17 cellular contexts compared by ENCODE assay signal in genomic region chr7:33921216-33921938, GRCh38. TPM values are rescaled to one million over a fixed set of nuclear protein-coding genes. Genes with fewer than 3 reads are reported as not detected.
DNase-seq lines count a peak whose midpoint lies in the region; ATAC-seq, FAIRE-seq and TF ChIP-seq lines count a peak whose summit lies in the region.
"Had no signal": no experiment of that assay in that cellular context is flagged by ENCODE, and none has a peak within 500 bp of the region (broad histone marks: within the 10 kb centered on the region; RNA-seq: fewer than 3 reads in every experiment).

No MANE protein-coding gene starts in this region.

- H3K36me3 Mint-ChIP-seq in WTC11, result no peaks in the 10 kb centered on the region
- H3K36me3 Mint-ChIP-seq: activated CD8-positive, alpha-beta memory T cell treated with anti-CD3 and anti-CD28 coated beads, Interleukin-2, amount 10 ng/mL, durations not matched to agents 7 days and 5 days had no signal

- no peaks in the 10 kb centered on the region for H3K27me3 ChIP-seq in Peyer's patch
- H3K27me3 ChIP-seq in cardiac muscle cell, result no peaks in the 10 kb centered on the region
- no peaks in the 10 kb centered on the region for H3K27me3 ChIP-seq in sigmoid colon

- no peak overlapping the region for H3K4me3 ChIP-seq in AG10803 (ENCODE audit: low read length)
- no peak overlapping the region for H3K4me3 ChIP-seq in Peyer's patch
- H3K4me3 ChIP-seq in cardiac muscle cell, result no peak overlapping the region
- H3K4me3 ChIP-seq in sigmoid colon, result no peak overlapping the region
- H3K4me3 ChIP-seq: K562 had no signal

- ATAC-seq in HG03571 (IDR thresholded peaks at IDR 0.05; ENCODE audit: unreplicated experiment) (no peak), WTC11 (no peak)
- ATAC-seq: activated CD8-positive, alpha-beta memory T cell treated with anti-CD3 and anti-CD28 coated beads, Interleukin-2, amount 10 ng/mL, durations not matched to agents 7 days and 5 days; K562 had no signal

- H3K27ac Mint-ChIP-seq in WTC11, result no peak overlapping the region
- H3K27ac Mint-ChIP-seq: activated B cell treated with CpG ODN at 0.5 μM for 24 hours; activated CD8-positive, alpha-beta memory T cell treated with anti-CD3 and anti-CD28 coated beads, Interleukin-2, amount 10 ng/mL, durations not matched to agents 7 days and 5 days had no signal

- H3K4me1 ChIP-seq in Peyer's patch (no peaks in the 10 kb centered on the region), cardiac muscle cell (ENCODE audit: low read depth) (peaks cover 35% of the 10 kb centered on the region), sigmoid colon (no peaks in the 10 kb centered on the region)

- intact Hi-C loops in sigmoid colon (cut with DNase I), result no loop called here

- WGBS in sigmoid colon, 2 donors, result 64 to 72% methylated on average over 17 of the region's 17 CpGs

- no peak for TF ChIP-seq EP300 in sigmoid colon (IDR thresholded peaks at IDR 0.05)

- H3K4me1 Mint-ChIP-seq in WTC11, result peaks cover 16% of the 10 kb centered on the region
- H3K4me1 Mint-ChIP-seq: activated B cell treated with CpG ODN at 0.5 μM for 24 hours; activated CD8-positive, alpha-beta memory T cell treated with anti-CD3 and anti-CD28 coated beads, Interleukin-2, amount 10 ng/mL, durations not matched to agents 7 days and 5 days had no signal

- POLR2A ChIA-PET in WTC11 (lab: Charles Lee), result no interaction called here

- no peaks in the 10 kb centered on the region for H3K9me3 Mint-ChIP-seq in WTC11
- H3K9me3 Mint-ChIP-seq: activated B cell treated with CpG ODN at 0.5 μM for 24 hours had no signal

- TF ChIP-seq CTCF in AG10803 (conservative IDR thresholded peaks at IDR 0.05; ENCODE audit: low read length) (no peak), Peyer's patch (IDR thresholded peaks at IDR 0.05) (no peak), cardiac muscle cell (IDR thresholded peaks at IDR 0.05; ENCODE audit: low read depth, low read length) (no peak), sigmoid colon (IDR thresholded peaks at IDR 0.05) (no peak), WTC11 (IDR thresholded peaks at IDR 0.05) (no peak)

- CTCF ChIA-PET in WTC11 (lab: Charles Lee), result interaction anchor here (0.8 to 3.0 kb wide), 4 partner anchors 11 to 61 kb away, joined by 3 to 27 read pairs (median 6); no protein-coding TSS in a partner anchor

- H3K27ac ChIP-seq in Peyer's patch (peak overlapping the region; percentile 21 to 66 (median 46)), cardiac muscle cell (peak overlapping the region; percentile 54), sigmoid colon (peak overlapping the region in 1 of 4 donors; percentile 23)
- H3K27ac ChIP-seq: epithelial cell of prostate had no signal

- H3K9me3 ChIP-seq in Peyer's patch, result no peaks in the 10 kb centered on the region
- no peaks in the 10 kb centered on the region for H3K9me3 ChIP-seq in cardiac muscle cell (ENCODE audit: low read depth)
- H3K9me3 ChIP-seq in sigmoid colon, result no peaks in the 10 kb centered on the region

- H3K4me3 Mint-ChIP-seq in WTC11, result no peak overlapping the region
- H3K4me3 Mint-ChIP-seq: activated B cell treated with CpG ODN at 0.5 μM for 24 hours; activated CD8-positive, alpha-beta memory T cell treated with anti-CD3 and anti-CD28 coated beads, Interleukin-2, amount 10 ng/mL, durations not matched to agents 7 days and 5 days had no signal

- DNase-seq in AG10803 (ENCODE audit: low read depth), result peak; percentile 84
- DNase-seq in Peyer's patch, result peak in 1 of 3 donors; percentile 60
- peak in 1 of 2 donors; percentile 54 for DNase-seq in cardiac muscle cell (ENCODE audit: low read depth in 1 of 2, low spot score in 1 of 2)
- DNase-seq in sigmoid colon, result peak; percentile 74
- DNase-seq in GM19239 (ENCODE audit: insufficient read length, low spot score), result no peak
- DNase-seq in NCI-H2196 (lab: John Stamatoyannopoulos, UW; ENCODE audit: unreplicated experiment), result no peak
- no peak for DNase-seq in WTC11 (ENCODE audit: low spot score)
- DNase-seq: activated B cell treated with CpG ODN at 0.5 μM for 24 hours; activated CD8-positive, alpha-beta memory T cell treated with anti-CD3 and anti-CD28 coated beads, Interleukin-2, amount 10 ng/mL, durations not matched to agents 7 days and 5 days; activated naive CD4-positive, alpha-beta T cell treated with anti-CD3 and anti-CD28 coated beads, Interleukin-2, amount 50 U/mL, for 16 hours; DND-41; midbrain; NCI-H187 treated with DMSO at 0.1 percent for 48 hours; stimulated activated CD4-positive, alpha-beta T cell treated with anti-CD3 and anti-CD28 coated beads, Interleukin-15, amount 100 ng/mL, for 24 hours had no signal

- H3K27me3 Mint-ChIP-seq in WTC11 (ENCODE audit: low read depth), result no peaks in the 10 kb centered on the region; the same call in 1 of the 2 replicates

- TF ChIP-seq POLR2A in Peyer's patch (IDR thresholded peaks at IDR 0.05) (no peak), sigmoid colon (IDR thresholded peaks at IDR 0.05) (no peak)

- FAIRE-seq in GM19239 (lab: Jason Lieb, UNC), result no peak
- FAIRE-seq: K562 had no signal

- H3K36me3 ChIP-seq in Peyer's patch (no peaks in the 10 kb centered on the region), cardiac muscle cell (peaks cover 12% of the 10 kb centered on the region), sigmoid colon (no peaks in the 10 kb centered on the region)

TF ChIP-seq in WTC11, 78 proteins besides CTCF, POLR2A, EP300 and RAD21:
- TF ChIP-seq ZNF317 (CRISPR knock-in tag; IDR thresholded peaks at IDR 0.05; ENCODE audit: borderline replicate concordance, low read depth), result no peak
- TF ChIP-seq TCF7 (CRISPR knock-in tag; IDR thresholded peaks at IDR 0.05; ENCODE audit: low read depth), result no peak
- TF ChIP-seq MXD4 (CRISPR knock-in tag; IDR thresholded peaks at IDR 0.05; ENCODE audit: borderline replicate concordance), result no peak
- TF ChIP-seq USF2 (CRISPR knock-in tag; IDR thresholded peaks at IDR 0.05), result no peak
- no peak for TF ChIP-seq FOXJ3 (CRISPR knock-in tag; IDR thresholded peaks at IDR 0.05; ENCODE audit: borderline replicate concordance)
- no peak for TF ChIP-seq ZSCAN18 (CRISPR knock-in tag; IDR thresholded peaks at IDR 0.05)
- no peak for TF ChIP-seq CREB1 (CRISPR knock-in tag; IDR thresholded peaks at IDR 0.05)

RNA-seq across cellular contexts. Expression of gene BMPER, which starts 16.0 kb away (rescaled TPM):
- total RNA-seq in Peyer's patch, result 10 to 100 TPM in 3 of 4 donors, 1 to 10 TPM in 1; 4.0 to 50.3 (median 17.6) TPM
- 55.1 and 138 TPM in 2 replicates for total RNA-seq in cardiac muscle cell
- polyA plus RNA-seq in cardiac muscle cell, result 53.6 and 95.3 TPM in 2 replicates
- 1 to 10 TPM; 1.1 to 3.1 (median 2.3) TPM for total RNA-seq in sigmoid colon
- under 1 TPM in 2 of 3 donors, not detected in 1; 0.51 to 0.60 TPM for polyA plus RNA-seq in sigmoid colon
- total RNA-seq in WTC11 (2021), result 1.8 to 2.8 TPM (median 1.9 TPM) in 3 replicates
- total RNA-seq: activated B cell treated with CpG ODN at 0.5 μM for 24 hours; activated CD8-positive, alpha-beta memory T cell treated with anti-CD3 and anti-CD28 coated beads, Interleukin-2, amount 10 ng/mL, durations not matched to agents 7 days and 5 days; K562 had no signal
- polyA plus RNA-seq: K562 had no signal

Comparison
In these comparisons a context has a peak if more than half of its experiments do, and no peak if none do; other contexts are left out.
1. DNase-seq: peak in AG10803 (single experiment) and sigmoid colon (single experiment); none in GM19239 (single experiment), NCI-H2196 (single experiment) and WTC11 (single experiment).